In the genomic region with DNA sequence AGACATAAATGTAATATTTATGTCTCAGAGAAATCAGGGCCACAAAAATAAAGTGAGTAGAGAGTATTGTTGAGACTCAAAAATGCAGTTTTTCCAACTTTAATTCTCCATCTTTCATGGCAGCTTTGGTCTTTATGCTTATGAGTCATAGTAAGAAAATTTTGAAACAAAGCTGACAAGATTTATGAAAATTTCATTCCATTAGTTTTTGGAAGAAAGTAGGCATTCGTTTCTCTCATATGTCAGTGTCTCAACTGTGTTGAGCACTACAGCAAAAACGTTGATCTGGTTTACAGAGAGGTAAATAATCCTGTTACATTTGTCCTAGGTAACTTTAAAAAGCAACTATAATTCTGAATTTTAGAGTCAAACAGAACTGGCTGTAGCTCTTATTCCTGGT, we compare ENCODE assay signal across 1 cellular context.
TF ChIP-seq lines count a peak whose summit lies in the region.

No MANE protein-coding gene starts in this region.

TF ChIP-seq in GM23338, 12 proteins besides CTCF, POLR2A, EP300 and RAD21 (continued from another document):
- TF ChIP-seq, protein P1, sequence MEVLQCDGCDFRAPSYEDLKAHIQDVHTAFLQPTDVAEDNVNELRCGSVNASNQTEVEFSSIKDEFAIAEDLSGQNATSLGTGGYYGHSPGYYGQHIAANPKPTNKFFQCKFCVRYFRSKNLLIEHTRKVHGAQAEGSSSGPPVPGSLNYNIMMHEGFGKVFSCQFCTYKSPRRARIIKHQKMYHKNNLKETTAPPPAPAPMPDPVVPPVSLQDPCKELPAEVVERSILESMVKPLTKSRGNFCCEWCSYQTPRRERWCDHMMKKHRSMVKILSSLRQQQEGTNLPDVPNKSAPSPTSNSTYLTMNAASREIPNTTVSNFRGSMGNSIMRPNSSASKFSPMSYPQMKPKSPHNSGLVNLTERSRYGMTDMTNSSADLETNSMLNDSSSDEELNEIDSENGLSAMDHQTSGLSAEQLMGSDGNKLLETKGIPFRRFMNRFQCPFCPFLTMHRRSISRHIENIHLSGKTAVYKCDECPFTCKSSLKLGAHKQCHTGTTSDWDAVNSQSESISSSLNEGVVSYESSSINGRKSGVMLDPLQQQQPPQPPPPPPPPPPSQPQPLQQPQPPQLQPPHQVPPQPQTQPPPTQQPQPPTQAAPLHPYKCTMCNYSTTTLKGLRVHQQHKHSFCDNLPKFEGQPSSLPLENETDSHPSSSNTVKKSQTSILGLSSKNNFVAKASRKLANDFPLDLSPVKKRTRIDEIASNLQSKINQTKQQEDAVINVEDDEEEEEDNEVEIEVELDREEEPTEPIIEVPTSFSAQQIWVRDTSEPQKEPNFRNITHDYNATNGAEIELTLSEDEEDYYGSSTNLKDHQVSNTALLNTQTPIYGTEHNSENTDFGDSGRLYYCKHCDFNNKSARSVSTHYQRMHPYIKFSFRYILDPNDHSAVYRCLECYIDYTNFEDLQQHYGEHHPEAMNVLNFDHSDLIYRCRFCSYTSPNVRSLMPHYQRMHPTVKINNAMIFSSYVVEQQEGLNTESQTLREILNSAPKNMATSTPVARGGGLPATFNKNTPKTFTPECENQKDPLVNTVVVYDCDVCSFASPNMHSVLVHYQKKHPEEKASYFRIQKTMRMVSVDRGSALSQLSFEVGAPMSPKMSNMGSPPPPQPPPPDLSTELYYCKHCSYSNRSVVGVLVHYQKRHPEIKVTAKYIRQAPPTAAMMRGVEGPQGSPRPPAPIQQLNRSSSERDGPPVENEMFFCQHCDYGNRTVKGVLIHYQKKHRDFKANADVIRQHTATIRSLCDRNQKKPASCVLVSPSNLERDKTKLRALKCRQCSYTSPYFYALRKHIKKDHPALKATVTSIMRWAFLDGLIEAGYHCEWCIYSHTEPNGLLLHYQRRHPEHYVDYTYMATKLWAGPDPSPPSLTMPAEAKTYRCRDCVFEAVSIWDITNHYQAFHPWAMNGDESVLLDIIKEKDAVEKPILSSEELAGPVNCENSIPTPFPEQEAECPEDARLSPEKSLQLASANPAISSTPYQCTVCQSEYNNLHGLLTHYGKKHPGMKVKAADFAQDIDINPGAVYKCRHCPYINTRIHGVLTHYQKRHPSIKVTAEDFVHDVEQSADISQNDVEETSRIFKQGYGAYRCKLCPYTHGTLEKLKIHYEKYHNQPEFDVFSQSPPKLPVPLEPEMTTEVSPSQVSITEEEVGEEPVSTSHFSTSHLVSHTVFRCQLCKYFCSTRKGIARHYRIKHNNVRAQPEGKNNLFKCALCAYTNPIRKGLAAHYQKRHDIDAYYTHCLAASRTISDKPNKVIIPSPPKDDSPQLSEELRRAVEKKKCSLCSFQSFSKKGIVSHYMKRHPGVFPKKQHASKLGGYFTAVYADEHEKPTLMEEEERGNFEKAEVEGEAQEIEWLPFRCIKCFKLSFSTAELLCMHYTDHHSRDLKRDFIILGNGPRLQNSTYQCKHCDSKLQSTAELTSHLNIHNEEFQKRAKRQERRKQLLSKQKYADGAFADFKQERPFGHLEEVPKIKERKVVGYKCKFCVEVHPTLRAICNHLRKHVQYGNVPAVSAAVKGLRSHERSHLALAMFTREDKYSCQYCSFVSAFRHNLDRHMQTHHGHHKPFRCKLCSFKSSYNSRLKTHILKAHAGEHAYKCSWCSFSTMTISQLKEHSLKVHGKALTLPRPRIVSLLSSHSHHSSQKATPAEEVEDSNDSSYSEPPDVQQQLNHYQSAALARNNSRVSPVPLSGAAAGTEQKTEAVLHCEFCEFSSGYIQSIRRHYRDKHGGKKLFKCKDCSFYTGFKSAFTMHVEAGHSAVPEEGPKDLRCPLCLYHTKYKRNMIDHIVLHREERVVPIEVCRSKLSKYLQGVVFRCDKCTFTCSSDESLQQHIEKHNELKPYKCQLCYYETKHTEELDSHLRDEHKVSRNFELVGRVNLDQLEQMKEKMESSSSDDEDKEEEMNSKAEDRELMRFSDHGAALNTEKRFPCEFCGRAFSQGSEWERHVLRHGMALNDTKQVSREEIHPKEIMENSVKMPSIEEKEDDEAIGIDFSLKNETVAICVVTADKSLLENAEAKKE (CRISPR knock-in tag; IDR thresholded peaks at IDR 0.05): no peak
- TF ChIP-seq ZNF331 (CRISPR knock-in tag; IDR thresholded peaks at IDR 0.05; ENCODE audit: low read depth) (no peak), POLR2AphosphoS5 (IDR thresholded peaks at IDR 0.05; ENCODE audit: low read depth) (no peak), CREB1 (CRISPR knock-in tag; IDR thresholded peaks at IDR 0.05; ENCODE audit: low read depth) (no peak), EZH2phosphoT487 (IDR thresholded peaks at IDR 0.05; ENCODE audit: unreplicated experiment) (no peak)
- TF ChIP-seq, protein P2, sequence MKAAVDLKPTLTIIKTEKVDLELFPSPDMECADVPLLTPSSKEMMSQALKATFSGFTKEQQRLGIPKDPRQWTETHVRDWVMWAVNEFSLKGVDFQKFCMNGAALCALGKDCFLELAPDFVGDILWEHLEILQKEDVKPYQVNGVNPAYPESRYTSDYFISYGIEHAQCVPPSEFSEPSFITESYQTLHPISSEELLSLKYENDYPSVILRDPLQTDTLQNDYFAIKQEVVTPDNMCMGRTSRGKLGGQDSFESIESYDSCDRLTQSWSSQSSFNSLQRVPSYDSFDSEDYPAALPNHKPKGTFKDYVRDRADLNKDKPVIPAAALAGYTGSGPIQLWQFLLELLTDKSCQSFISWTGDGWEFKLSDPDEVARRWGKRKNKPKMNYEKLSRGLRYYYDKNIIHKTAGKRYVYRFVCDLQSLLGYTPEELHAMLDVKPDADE (IDR thresholded peaks at IDR 0.05): no peak
TF ChIP-seq in GM23338: peak in this region for 0.
